ENCODE assay signal across 10 cellular contexts in the genomic region with DNA sequence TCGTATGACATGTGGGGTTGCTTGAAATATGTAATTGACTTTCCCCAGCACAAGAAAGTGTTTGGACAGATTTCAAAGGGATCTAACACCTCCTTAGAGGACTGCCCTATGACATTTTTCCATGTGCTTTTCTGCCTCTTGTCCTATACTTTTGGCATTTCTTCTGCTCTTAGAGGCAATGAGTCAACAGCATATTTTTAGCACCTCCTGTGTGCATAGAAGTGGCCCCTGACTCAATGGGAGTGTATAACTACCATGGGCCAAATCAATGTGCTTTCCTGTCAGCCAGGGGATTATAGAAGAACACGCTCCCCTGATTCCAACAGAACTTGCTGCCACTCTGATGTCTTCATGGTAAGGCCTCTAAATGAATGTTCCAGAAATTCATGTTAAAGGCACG. TPM values are rescaled to one million over a fixed set of nuclear protein-coding genes. Genes with fewer than 3 reads are reported as not detected.
DNase-seq lines count a peak whose midpoint lies in the region; ATAC-seq and TF ChIP-seq lines count a peak whose summit lies in the region.
"Not testable (repeated sequence)": the region's sequence is repeated elsewhere in the genome, so short reads cannot be mapped to it uniquely, and the experiment has no call there.
"Had no signal": no experiment of that assay in that cellular context is flagged by ENCODE, and none has a peak within 500 bp of the region (broad histone marks: within the 10 kb centered on the region; RNA-seq: fewer than 3 reads in every experiment).

No MANE protein-coding gene starts in this region.

- H3F3A ChIP-seq in PC-3 (ENCODE audit: low read length, unreplicated experiment), result not testable (repeated sequence)

- not testable (repeated sequence) for ATAC-seq in PC-3
- ATAC-seq in Right ventricle myocardium superior (ENCODE audit: poor library complexity) (peak; percentile 11), left ventricle myocardium superior (peak; percentile 23), lower lobe of right lung (peak; percentile 56 to 68)

- not testable (repeated sequence) for BruUV-seq in PC-3 (replicated peaks; lab: Mats Ljungman, UMichigan)

- CTCF ChIA-PET in PC-3 (lab: Charles Lee), result not testable (repeated sequence)

- H3K36me3 ChIP-seq in PC-3 (ENCODE audit: low read depth, low read length); lower lobe of right lung: not testable (repeated sequence)

- intact Hi-C loops in PC-3 (cut with micrococcal nuclease); Right ventricle myocardium superior (cut with DNase I); left ventricle myocardium superior (cut with micrococcal nuclease); lower lobe of right lung (cut with DNase I): not testable (repeated sequence)

- H3K79me2 ChIP-seq in PC-3 (ENCODE audit: low read length), result not testable (repeated sequence)

- not testable (repeated sequence) for H3K9me3 ChIP-seq in PC-3 (ENCODE audit: low read length); lower lobe of right lung

- DNase-seq in PC-3 (peak; percentile 11), retinal pigment epithelial cell (ENCODE audit: low read depth) (peak; percentile 14)
- DNase-seq in Right ventricle myocardium superior, left ventricle myocardium superior, lower lobe of right lung: not testable (repeated sequence)

- POLR2A ChIA-PET in PC-3 (lab: Charles Lee; ENCODE audit: unreplicated experiment), result not testable (repeated sequence)

- H3K4me3 ChIP-seq in PC-3 (ENCODE audit: low read length); lower lobe of right lung; retinal pigment epithelial cell (ENCODE audit: low read length): not testable (repeated sequence)

- H3K27ac ChIP-seq in PC-3 (ENCODE audit: low read length); lower lobe of right lung: not testable (repeated sequence)

- not testable (repeated sequence) for H2AFZ ChIP-seq in PC-3 (ENCODE audit: low read length)

- TF ChIP-seq CTCF in PC-3 (conservative IDR thresholded peaks at IDR 0.05; ENCODE audit: low read depth, low read length); lower lobe of right lung (IDR thresholded peaks at IDR 0.05); retinal pigment epithelial cell (conservative IDR thresholded peaks at IDR 0.05; ENCODE audit: low read depth, low read length): not testable (repeated sequence)

- H3K9ac ChIP-seq in PC-3 (ENCODE audit: low read length), result not testable (repeated sequence)

- not testable (repeated sequence) for H3K9me2 ChIP-seq in PC-3 (replicated peaks; ENCODE audit: low read length)

- not testable (repeated sequence) for H4K20me1 ChIP-seq in PC-3 (ENCODE audit: low read length)

- H3K4me2 ChIP-seq in PC-3 (ENCODE audit: low read length), result not testable (repeated sequence)

- peaks cover 12% of the 10 kb centered on the region; the same call in 1 of the 2 replicates for H3K4me1 ChIP-seq in PC-3 (ENCODE audit: insufficient read depth, low read length)
- not testable (repeated sequence) for H3K4me1 ChIP-seq in lower lobe of right lung

- not testable (repeated sequence) for H3K27me3 ChIP-seq in PC-3 (ENCODE audit: low read length); lower lobe of right lung (ENCODE audit: low read depth)

RNA-seq across cellular contexts. Expression of gene PGM5, which starts 4.7 kb away (rescaled TPM):
- total RNA-seq in PC-3 (2014; rRNA removed) (75.5 and 90.2 TPM in 2 replicates), Right ventricle myocardium superior (157 TPM), left ventricle myocardium superior (150 TPM), lower lobe of right lung (26.3 TPM)
- total RNA-seq: A172; B cell; CD4-positive, alpha-beta T cell; CD8-positive, alpha-beta T cell had no signal

RNA-seq across cellular contexts. Expression of gene FOXD4L3, which starts 49.1 kb away (rescaled TPM):
- total RNA-seq in PC-3 (2014; rRNA removed) (not detected in 2 replicates), Right ventricle myocardium superior (not detected), left ventricle myocardium superior (not detected), lower lobe of right lung (0.21 TPM)
- total RNA-seq: A172; Caco-2; CD4-positive, alpha-beta T cell; CD8-positive, alpha-beta T cell had no signal
